17 cellular contexts compared by ENCODE assay signal in the genomic region with DNA sequence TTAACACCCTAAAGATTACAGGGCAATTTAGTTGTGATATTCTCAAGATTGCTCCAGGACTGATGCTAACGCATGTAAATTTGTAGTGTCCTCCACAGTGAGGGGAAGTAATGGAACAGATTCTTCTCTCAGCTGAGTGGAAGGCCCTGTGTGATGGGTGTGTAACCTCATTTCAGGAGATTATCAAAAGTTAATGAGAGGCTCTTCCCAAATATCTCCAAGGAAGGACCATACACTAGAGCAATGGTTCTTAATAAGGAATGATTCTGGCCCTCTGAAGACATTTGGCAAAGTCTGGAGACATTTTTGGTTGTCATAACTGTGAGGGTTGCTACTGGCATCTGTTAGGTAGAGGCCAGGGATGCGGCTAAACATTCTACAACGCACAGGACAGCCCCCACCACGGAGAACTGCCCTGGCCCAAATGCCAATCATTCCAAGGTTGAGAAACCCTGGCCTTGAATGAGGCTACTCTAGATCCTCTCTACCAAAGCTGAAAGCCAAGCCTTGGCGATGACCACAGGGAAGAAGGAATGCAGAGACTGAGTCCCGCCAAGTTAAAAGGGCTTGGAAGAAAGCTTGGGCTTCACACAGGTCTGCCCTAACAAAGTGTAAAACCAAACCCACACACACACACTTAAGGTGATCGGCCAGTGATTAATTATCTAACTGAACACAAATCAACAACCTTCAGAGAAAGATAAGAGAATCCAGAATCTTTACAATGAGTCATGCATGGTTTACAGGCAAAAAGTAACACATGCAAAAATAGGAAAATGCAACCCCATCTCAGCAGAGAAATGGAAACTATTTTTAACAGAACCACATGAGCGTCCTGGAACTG.
DNase-seq lines count a peak whose midpoint lies in the region; ATAC-seq and TF ChIP-seq lines count a peak whose summit lies in the region.
"Had no signal": no experiment of that assay in that cellular context is flagged by ENCODE, and none has a peak within 500 bp of the region (broad histone marks: within the 10 kb centered on the region; RNA-seq: fewer than 3 reads in every experiment).

No MANE protein-coding gene starts in this region.

- no peak for TF ChIP-seq EP300 in gastroesophageal sphincter (IDR thresholded peaks at IDR 0.05)

- DNase-seq in GM04503 (ENCODE audit: low read depth) (peak; percentile 45), immature natural killer cell (no peak)
- DNase-seq in activated T-helper 1 cell treated with anti-CD3 and anti-CD28 coated beads, Interleukin-12 subunit alpha, Interleukin-12 subunit beta, Interleukin-2, Interleukin-4 antibody, amounts not matched to agents 30 ng/mL and 10 ng/mL and 1 ng/mL, durations not matched to agents 14 hours and 24 hours and 36 hours (ENCODE audit: low spot score): no peak
- DNase-seq: anterior cingulate cortex; C1 segment of cervical spinal cord; gastrocnemius medialis; GM23248; left ventricle myocardium inferior; NCI-H1105 treated with DMSO at 0.1 percent for 48 hours; stimulated activated CD4-positive, alpha-beta T cell treated with anti-CD3 and anti-CD28 coated beads, Interleukin-4, amount 100 ng/mL, for 4 hours; tibial artery had no signal

- H3K27ac ChIP-seq in BLaER1 (no peak overlapping the region), gastroesophageal sphincter (no peak overlapping the region)
- H3K27ac ChIP-seq: gastrocnemius medialis, GM23248, left ventricle myocardium inferior, tibial artery had no signal

- peaks cover 4% of the 10 kb centered on the region for H3K9me3 Mint-ChIP-seq in activated T-helper 1 cell treated with anti-CD3 and anti-CD28 coated beads, Interleukin-12 subunit alpha, Interleukin-12 subunit beta, Interleukin-2, Interleukin-4 antibody, amounts not matched to agents 30 ng/mL and 10 ng/mL and 1 ng/mL, durations not matched to agents 14 hours and 24 hours and 36 hours
- H3K9me3 Mint-ChIP-seq in immature natural killer cell: peaks cover 0 to 3% (median 0%) of the 10 kb centered on the region in 6 donors
- H3K9me3 Mint-ChIP-seq in stimulated activated memory B cell treated with anti-CD40 and anti-IgM and Interleukin-4, amounts not matched to agents 10 μg/mL and 1 μg/mL and 100 μg/mL, for 72 hours: peaks cover 2% of the 10 kb centered on the region

- peaks cover 3% of the 10 kb centered on the region for H3K36me3 Mint-ChIP-seq in activated T-helper 1 cell treated with anti-CD3 and anti-CD28 coated beads, Interleukin-12 subunit alpha, Interleukin-12 subunit beta, Interleukin-2, Interleukin-4 antibody, amounts not matched to agents 30 ng/mL and 10 ng/mL and 1 ng/mL, durations not matched to agents 14 hours and 24 hours and 36 hours (ENCODE audit: low read depth)
- H3K36me3 Mint-ChIP-seq in immature natural killer cell: peaks cover 0 to 3% (median 0%) of the 10 kb centered on the region in 3 donors
- H3K36me3 Mint-ChIP-seq in stimulated activated memory B cell treated with anti-CD40 and anti-IgM and Interleukin-4, amounts not matched to agents 10 μg/mL and 1 μg/mL and 100 μg/mL, for 72 hours: peaks cover 5% of the 10 kb centered on the region
- H3K36me3 Mint-ChIP-seq: WTC11 had no signal

- peaks cover 8% of the 10 kb centered on the region for H3K27me3 Mint-ChIP-seq in activated T-helper 1 cell treated with anti-CD3 and anti-CD28 coated beads, Interleukin-12 subunit alpha, Interleukin-12 subunit beta, Interleukin-2, Interleukin-4 antibody, amounts not matched to agents 30 ng/mL and 10 ng/mL and 1 ng/mL, durations not matched to agents 14 hours and 24 hours and 36 hours (ENCODE audit: insufficient read depth)
- peaks cover 13 to 47% (median 16%) of the 10 kb centered on the region in 3 donors for H3K27me3 Mint-ChIP-seq in immature natural killer cell (ENCODE audit: low read depth in 3 of 3)
- H3K27me3 Mint-ChIP-seq in stimulated activated memory B cell treated with anti-CD40 and anti-IgM and Interleukin-4, amounts not matched to agents 10 μg/mL and 1 μg/mL and 100 μg/mL, for 72 hours: no peaks in the 10 kb centered on the region

- WGBS in gastroesophageal sphincter (ENCODE audit: low coverage in 1 of 2), 2 donors: 63 to 84% methylated on average over 3 to 4 of the region's 8 CpGs

- H3K9me3 ChIP-seq in BLaER1: peaks cover 15% of the 10 kb centered on the region
- peaks cover 0 to 5% (median 0%) of the 10 kb centered on the region in 3 donors for H3K9me3 ChIP-seq in gastroesophageal sphincter
- H3K9me3 ChIP-seq: gastrocnemius medialis, tibial artery had no signal

- H3K4me1 Mint-ChIP-seq in activated T-helper 1 cell treated with anti-CD3 and anti-CD28 coated beads, Interleukin-12 subunit alpha, Interleukin-12 subunit beta, Interleukin-2, Interleukin-4 antibody, amounts not matched to agents 30 ng/mL and 10 ng/mL and 1 ng/mL, durations not matched to agents 14 hours and 24 hours and 36 hours (ENCODE audit: low read depth): peaks cover 78% of the 10 kb centered on the region
- H3K4me1 Mint-ChIP-seq in immature natural killer cell: peaks cover 79 to 81% of the 10 kb centered on the region in 2 donors
- H3K4me1 Mint-ChIP-seq in stimulated activated memory B cell treated with anti-CD40 and anti-IgM and Interleukin-4, amounts not matched to agents 10 μg/mL and 1 μg/mL and 100 μg/mL, for 72 hours: peaks cover 46% of the 10 kb centered on the region

- no peaks in the 10 kb centered on the region for H4K20me1 ChIP-seq in BLaER1

- H3K27ac Mint-ChIP-seq in activated T-helper 1 cell treated with anti-CD3 and anti-CD28 coated beads, Interleukin-12 subunit alpha, Interleukin-12 subunit beta, Interleukin-2, Interleukin-4 antibody, amounts not matched to agents 30 ng/mL and 10 ng/mL and 1 ng/mL, durations not matched to agents 14 hours and 24 hours and 36 hours: peak overlapping the region; percentile 82
- H3K27ac Mint-ChIP-seq in immature natural killer cell: peak overlapping the region; percentile 29 to 89 (median 73)
- H3K27ac Mint-ChIP-seq in stimulated activated memory B cell treated with anti-CD40 and anti-IgM and Interleukin-4, amounts not matched to agents 10 μg/mL and 1 μg/mL and 100 μg/mL, for 72 hours: no peak overlapping the region
- H3K27ac Mint-ChIP-seq: WTC11 had no signal

- TF ChIP-seq CTCF in gastroesophageal sphincter (IDR thresholded peaks at IDR 0.05): no peak

- H3K9ac ChIP-seq in BLaER1: no peak overlapping the region
- H3K9ac ChIP-seq: GM23248 had no signal

- no peaks in the 10 kb centered on the region for H3K36me3 ChIP-seq in BLaER1
- no peaks in the 10 kb centered on the region for H3K36me3 ChIP-seq in gastroesophageal sphincter
- H3K36me3 ChIP-seq: gastrocnemius medialis, left ventricle myocardium inferior, tibial artery had no signal

- H3K27me3 ChIP-seq in BLaER1: 0 out of 2 replicates have a peak, but pooled peaks cover 3% of the 10 kb centered on the region
- H3K27me3 ChIP-seq in gastroesophageal sphincter: peaks cover 40% of the 10 kb centered on the region

- intact Hi-C loops in activated T-helper 1 cell treated with anti-CD3 and anti-CD28 coated beads, Interleukin-12 subunit alpha, Interleukin-12 subunit beta, Interleukin-2, Interleukin-4 antibody, amounts not matched to agents 30 ng/mL and 10 ng/mL and 1 ng/mL, durations not matched to agents 14 hours and 24 hours and 36 hours (cut with micrococcal nuclease): no loop called here

- peak overlapping the region; percentile 56 for H3K4me3 Mint-ChIP-seq in activated T-helper 1 cell treated with anti-CD3 and anti-CD28 coated beads, Interleukin-12 subunit alpha, Interleukin-12 subunit beta, Interleukin-2, Interleukin-4 antibody, amounts not matched to agents 30 ng/mL and 10 ng/mL and 1 ng/mL, durations not matched to agents 14 hours and 24 hours and 36 hours
- peak overlapping the region; percentile 76 to 85 (median 82) for H3K4me3 Mint-ChIP-seq in immature natural killer cell
- no peak overlapping the region for H3K4me3 Mint-ChIP-seq in stimulated activated memory B cell treated with anti-CD40 and anti-IgM and Interleukin-4, amounts not matched to agents 10 μg/mL and 1 μg/mL and 100 μg/mL, for 72 hours
- H3K4me3 Mint-ChIP-seq: WTC11 had no signal

- TF ChIP-seq POLR2A in gastroesophageal sphincter (IDR thresholded peaks at IDR 0.05): no peak

- no peak for ATAC-seq in GM21367 (IDR thresholded peaks at IDR 0.05; ENCODE audit: unreplicated experiment)
- no peak for ATAC-seq in gastroesophageal sphincter
- no peak for ATAC-seq in stimulated activated memory B cell treated with anti-CD40 and anti-IgM and Interleukin-4, amounts not matched to agents 10 μg/mL and 1 μg/mL and 100 μg/mL, for 72 hours
- ATAC-seq: gastrocnemius medialis, WTC11 had no signal

- H3K4me1 ChIP-seq in BLaER1: peaks cover 77% of the 10 kb centered on the region
- H3K4me1 ChIP-seq in gastroesophageal sphincter: no peaks in the 10 kb centered on the region
- H3K4me1 ChIP-seq: gastrocnemius medialis, left ventricle myocardium inferior, tibial artery had no signal

- H3K4me3 ChIP-seq in BLaER1: no peak overlapping the region
- H3K4me3 ChIP-seq in gastroesophageal sphincter: no peak overlapping the region
- H3K4me3 ChIP-seq: gastrocnemius medialis, GM23248, left ventricle myocardium inferior, skin epidermis, tibial artery had no signal

- H3K4me2 ChIP-seq in BLaER1: peak overlapping the region; percentile 49
